In the genomic region with DNA sequence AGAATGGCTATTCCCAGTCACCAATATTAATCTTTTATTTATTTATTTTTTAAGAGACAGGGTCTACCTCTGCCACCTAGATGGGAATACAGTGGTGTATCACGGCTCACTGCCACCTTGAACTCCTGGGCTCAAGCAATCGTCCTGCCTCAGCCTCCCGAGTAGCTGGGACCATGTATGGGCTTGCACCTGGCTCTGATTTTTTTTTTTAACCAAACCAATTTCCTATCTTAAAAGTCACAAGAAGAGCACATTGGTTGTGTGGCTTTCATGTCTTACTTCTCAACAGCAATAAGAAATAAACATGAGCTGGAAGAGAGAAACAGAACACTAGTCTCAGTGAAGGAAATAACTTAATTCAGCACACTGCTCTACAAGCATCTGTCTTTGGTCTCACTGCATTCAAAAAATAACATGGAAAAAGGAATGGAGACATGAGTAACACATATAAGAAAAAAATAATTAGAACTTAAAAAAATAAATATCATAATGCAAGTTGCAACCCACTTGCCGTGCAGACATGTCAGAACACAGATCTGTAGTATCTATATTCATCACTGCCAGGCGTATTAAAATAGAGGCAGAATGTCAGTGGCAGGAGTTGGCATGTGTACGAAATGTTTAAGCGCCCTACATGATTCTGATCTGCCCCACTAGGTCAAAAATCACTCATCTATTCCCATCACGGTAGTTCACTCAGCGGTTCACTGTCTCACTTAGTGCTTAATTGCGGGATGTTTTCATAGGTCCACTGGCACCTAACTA, we compare ENCODE assay signal across 17 cellular contexts.
DNase-seq lines count a peak whose midpoint lies in the region; ATAC-seq and TF ChIP-seq lines count a peak whose summit lies in the region.
"Had no signal": no experiment of that assay in that cellular context is flagged by ENCODE, and none has a peak within 500 bp of the region (broad histone marks: within the 10 kb centered on the region; RNA-seq: fewer than 3 reads in every experiment).

No MANE protein-coding gene starts in this region.

- no peaks in the 10 kb centered on the region for H4K20me1 ChIP-seq in OCI-LY7 (ENCODE audit: insufficient read depth, low read length)

- H3K27me3 ChIP-seq in right cardiac atrium (ENCODE audit: control insufficient read depth, insufficient read depth), result no peaks in the 10 kb centered on the region

- CTCF ChIA-PET in OCI-LY7 (lab: Charles Lee; ENCODE audit: unreplicated experiment), result no interaction called here

- no peaks in the 10 kb centered on the region for H3K79me2 ChIP-seq in OCI-LY7 (ENCODE audit: insufficient read depth, low read depth, low read length)

- no peaks in the 10 kb centered on the region for H3K36me3 Mint-ChIP-seq in glutamatergic neuron (ENCODE audit: unreplicated experiment)
- H3K36me3 Mint-ChIP-seq in T-helper 2 cell treated with Interferon-gamma antibody and Interleukin-4, amounts not matched to agents 5 μg/mL and 100 μg/mL, for 36 hours (ENCODE audit: low read depth), result no peaks in the 10 kb centered on the region
- H3K36me3 Mint-ChIP-seq: CD4-positive, alpha-beta memory T cell had no signal

- H3K27ac ChIP-seq in right cardiac atrium (ENCODE audit: low read length), result no peak overlapping the region
- H3K27ac ChIP-seq in OCI-LY7 (ENCODE audit: low read depth, low read length, poor library complexity, severe bottlenecking), result no peak overlapping the region
- H3K27ac ChIP-seq: PC-9, RWPE1 had no signal

- H3K4me3 ChIP-seq in right cardiac atrium (ENCODE audit: low read length) (no peak overlapping the region), OCI-LY7 (ENCODE audit: low read depth, low read length, poor library complexity, severe bottlenecking) (no peak overlapping the region)
- H3K4me3 ChIP-seq: PC-9 had no signal

- H3K27ac Mint-ChIP-seq in glutamatergic neuron (ENCODE audit: unreplicated experiment), result peak overlapping the region; percentile 2
- H3K27ac Mint-ChIP-seq in T-helper 2 cell treated with Interferon-gamma antibody and Interleukin-4, amounts not matched to agents 5 μg/mL and 100 μg/mL, for 36 hours, result no peak overlapping the region
- H3K27ac Mint-ChIP-seq: B cell; CD4-positive, alpha-beta memory T cell had no signal

- peaks cover 1% of the 10 kb centered on the region for H3K4me1 ChIP-seq in right cardiac atrium (ENCODE audit: control insufficient read depth, insufficient read depth, low read length)
- H3K4me1 ChIP-seq in OCI-LY7 (ENCODE audit: insufficient read depth, low read length, poor library complexity, severe bottlenecking), result peaks cover 33% of the 10 kb centered on the region

- H3K9me3 ChIP-seq in right cardiac atrium (ENCODE audit: control insufficient read depth, low read length) (no peaks in the 10 kb centered on the region), OCI-LY7 (ENCODE audit: low read length) (no peaks in the 10 kb centered on the region)

- H3K9me3 Mint-ChIP-seq in glutamatergic neuron (ENCODE audit: unreplicated experiment), result peaks cover 2% of the 10 kb centered on the region
- H3K9me3 Mint-ChIP-seq in T-helper 2 cell treated with Interferon-gamma antibody and Interleukin-4, amounts not matched to agents 5 μg/mL and 100 μg/mL, for 36 hours, result no peaks in the 10 kb centered on the region
- H3K9me3 Mint-ChIP-seq: CD4-positive, alpha-beta memory T cell had no signal

- H3K4me2 ChIP-seq in OCI-LY7 (ENCODE audit: low read length), result peak overlapping the region; percentile 17; the same call in 1 of the 2 replicates
- H3K4me2 ChIP-seq: PC-9 had no signal

- H3K4me3 Mint-ChIP-seq in glutamatergic neuron (ENCODE audit: unreplicated experiment), result peak overlapping the region; percentile 12
- no peak overlapping the region for H3K4me3 Mint-ChIP-seq in T-helper 2 cell treated with Interferon-gamma antibody and Interleukin-4, amounts not matched to agents 5 μg/mL and 100 μg/mL, for 36 hours
- H3K4me3 Mint-ChIP-seq: B cell; CD4-positive, alpha-beta memory T cell had no signal

- no peak for TF ChIP-seq CTCF in OCI-LY7 (conservative IDR thresholded peaks at IDR 0.05; ENCODE audit: low read length)
- no peak for TF ChIP-seq CTCF in glutamatergic neuron (IDR thresholded peaks at IDR 0.05; ENCODE audit: partially characterized antibody, unreplicated experiment)

- peaks cover 70% of the 10 kb centered on the region for H3K4me1 Mint-ChIP-seq in glutamatergic neuron (ENCODE audit: low read depth, unreplicated experiment)
- H3K4me1 Mint-ChIP-seq in T-helper 2 cell treated with Interferon-gamma antibody and Interleukin-4, amounts not matched to agents 5 μg/mL and 100 μg/mL, for 36 hours (ENCODE audit: low read depth), result peaks cover 2% of the 10 kb centered on the region
- H3K4me1 Mint-ChIP-seq: B cell had no signal

- H3K9me2 ChIP-seq in OCI-LY7 (ENCODE audit: insufficient read depth, low read length), result no peaks in the 10 kb centered on the region

- no TSS peak for BruUV-seq in OCI-LY7 (replicated peaks; lab: Mats Ljungman, UMichigan)

- 79% methylated on average over 10 of the region's 10 CpGs for WGBS in right cardiac atrium

- H3K36me3 ChIP-seq in OCI-LY7 (ENCODE audit: insufficient read depth, low read length), result no peaks in the 10 kb centered on the region

- peaks cover 2% of the 10 kb centered on the region for H3K27me3 Mint-ChIP-seq in glutamatergic neuron (ENCODE audit: unreplicated experiment)
- H3K27me3 Mint-ChIP-seq in T-helper 2 cell treated with Interferon-gamma antibody and Interleukin-4, amounts not matched to agents 5 μg/mL and 100 μg/mL, for 36 hours (ENCODE audit: low read depth), result peaks cover 24% of the 10 kb centered on the region

- intact Hi-C loops in left ventricle myocardium superior (cut with micrococcal nuclease), result no loop called here
- intact Hi-C loops in right cardiac atrium (cut with DNase I), result no loop called here
- intact Hi-C loops in OCI-LY7 (cut with micrococcal nuclease; ENCODE audit: unreplicated experiment), result no loop called here

- ATAC-seq in left ventricle myocardium superior (peak; percentile 46), right cardiac atrium (no peak), HG02840 (IDR thresholded peaks at IDR 0.05; ENCODE audit: low FRiP score, unreplicated experiment) (no peak)

- POLR2A ChIA-PET in OCI-LY7 (lab: Charles Lee), result interaction anchor here (0.5 to 1.9 kb wide), 8 partner anchors 9 to 433 kb away, joined by 3 to 4 read pairs (median 3); no protein-coding TSS in a partner anchor

- DNase-seq in left ventricle myocardium superior (no peak), right cardiac atrium (no peak), OCI-LY7 (ENCODE audit: low spot score) (no peak), glutamatergic neuron (no peak), DMS153 (lab: John Stamatoyannopoulos, UW) (no peak), NCI-H187 treated with DMSO at 0.1 percent for 48 hours (lab: John Stamatoyannopoulos, UW) (no peak)
- DNase-seq in T-helper 2 cell treated with Interferon-gamma antibody and Interleukin-4, amounts not matched to agents 5 μg/mL and 100 μg/mL, for 36 hours (ENCODE audit: low spot score), result no peak
- DNase-seq: CD4-positive, alpha-beta memory T cell; NCI-H1105 treated with DMSO at 0.1 percent for 48 hours; NCI-H1694 treated with DMSO at 0.1 percent for 48 hours; NCI-H2107; NCI-H510A; NCI-H774; PC-9 had no signal

- H2AFZ ChIP-seq in OCI-LY7 (ENCODE audit: low read length), result no peak overlapping the region
- H2AFZ ChIP-seq: PC-9 had no signal
